In the genomic region with DNA sequence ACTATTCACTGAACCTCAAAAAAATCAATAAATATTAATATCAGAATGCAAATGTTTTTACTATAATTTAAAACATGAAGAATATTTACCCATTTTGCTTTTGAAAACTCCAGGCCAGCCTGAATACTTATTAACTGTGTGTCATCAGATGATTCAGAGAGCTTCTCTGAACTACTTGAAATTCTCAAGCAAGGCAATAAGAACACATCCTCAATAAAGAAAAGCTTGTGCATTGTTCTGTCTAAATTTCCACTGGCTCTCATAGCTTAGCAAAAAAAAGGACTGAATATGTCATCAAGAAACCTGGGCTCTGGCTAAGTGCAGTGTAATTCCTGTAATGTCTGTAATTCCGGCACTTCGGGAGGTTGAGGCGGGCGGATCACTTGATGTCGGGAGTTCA, we compare ENCODE assay signal across 34 cellular contexts.
DNase-seq lines count a peak whose midpoint lies in the region; ATAC-seq and TF ChIP-seq lines count a peak whose summit lies in the region.
"Had no signal": no experiment of that assay in that cellular context is flagged by ENCODE, and none has a peak within 500 bp of the region (broad histone marks: within the 10 kb centered on the region; RNA-seq: fewer than 3 reads in every experiment).

No MANE protein-coding gene starts in this region.

- H3K4me1 Mint-ChIP-seq in activated T-cell treated with anti-CD3 and anti-CD28 coated beads, Interleukin-2, amount 50 U/mL, for 24 hours (ENCODE audit: low read depth): peaks cover 26% of the 10 kb centered on the region
- H3K4me1 Mint-ChIP-seq: GM23338 had no signal

- no peak overlapping the region for H3K27ac ChIP-seq in GM23248
- peak overlapping the region; percentile 72 for H3K27ac ChIP-seq in VCaP
- H3K27ac ChIP-seq: BLaER1, cardiac muscle cell, PC-9, right atrium auricular region, thoracic aorta had no signal

- H3K4me2 ChIP-seq in GM23248 (ENCODE audit: unreplicated experiment): no peak overlapping the region
- H3K4me2 ChIP-seq: BLaER1, GM23338, PC-9 had no signal

- DNase-seq in AG08395 (ENCODE audit: low spot score) (peak; percentile 29), GM23248 (peak; percentile 62), foreskin melanocyte (peak; percentile 6), NCI-H2107 (lab: John Stamatoyannopoulos, UW) (no peak), HK-2 (ENCODE audit: unreplicated experiment) (no peak)
- DNase-seq in activated T-cell treated with anti-CD3 and anti-CD28 coated beads, Interleukin-2, amount 50 U/mL, for 24 hours: no peak
- DNase-seq: activated CD4-positive, alpha-beta T cell treated with anti-CD3 and anti-CD28 coated beads for 36 hours; activated CD8-positive, alpha-beta T cell treated with anti-CD3 and anti-CD28 coated beads for 36 hours; cortex of kidney; effector memory CD8-positive, alpha-beta T cell; erythroblast; GF-D8; head of caudate nucleus; kidney; naive B cell; NCI-H1436; NCI-H2081; NCI-H2227 treated with DMSO at 0.1 percent for 48 hours; NCI-H526; PC-9; SHP77; stimulated activated CD4-positive, alpha-beta T cell treated with anti-CD3 and anti-CD28 coated beads, Interleukin-1b, Interleukin-23, amount 100 ng/mL, for 48 hours; stimulated activated naive CD8-positive, alpha-beta T cell treated with anti-CD3 and anti-CD28 coated beads, Interleukin-15, Interleukin-2, amounts not matched to agents 100 U/mL and 50 U/mL, for 24 hours had no signal

- no peak overlapping the region for H3K4me3 Mint-ChIP-seq in activated T-cell treated with anti-CD3 and anti-CD28 coated beads, Interleukin-2, amount 50 U/mL, for 24 hours
- H3K4me3 Mint-ChIP-seq: activated CD4-positive, alpha-beta T cell treated with anti-CD3 and anti-CD28 coated beads for 36 hours; activated CD8-positive, alpha-beta T cell treated with anti-CD3 and anti-CD28 coated beads for 36 hours; effector memory CD8-positive, alpha-beta T cell; GM23338; mesothelial cell of epicardium; naive B cell; T-helper 2 cell treated with Interferon-gamma antibody and Interleukin-4, amounts not matched to agents 5 μg/mL and 100 μg/mL, for 36 hours had no signal

- H3K27me3 Mint-ChIP-seq in activated T-cell treated with anti-CD3 and anti-CD28 coated beads, Interleukin-2, amount 50 U/mL, for 24 hours: no peaks in the 10 kb centered on the region
- H3K27me3 Mint-ChIP-seq: activated CD4-positive, alpha-beta T cell treated with anti-CD3 and anti-CD28 coated beads for 36 hours; activated CD8-positive, alpha-beta T cell treated with anti-CD3 and anti-CD28 coated beads for 36 hours; effector memory CD8-positive, alpha-beta T cell had no signal

- H3K27ac Mint-ChIP-seq in activated T-cell treated with anti-CD3 and anti-CD28 coated beads, Interleukin-2, amount 50 U/mL, for 24 hours: no peak overlapping the region
- H3K27ac Mint-ChIP-seq: activated CD4-positive, alpha-beta T cell treated with anti-CD3 and anti-CD28 coated beads for 36 hours; activated CD8-positive, alpha-beta T cell treated with anti-CD3 and anti-CD28 coated beads for 36 hours; activated naive CD4-positive, alpha-beta T cell treated with anti-CD3 and anti-CD28 coated beads, Interleukin-2, amount 50 U/mL, for 72 hours; activated T-helper 2 cell treated with anti-CD3 and anti-CD28 coated beads, Interferon-gamma antibody, Interleukin-2, Interleukin-4, amounts not matched to agents 10 μg/mL and 5 μg/mL and 100 μg/mL, durations not matched to agents 14 hours and 24 hours and 36 hours; effector memory CD8-positive, alpha-beta T cell; GM23338; mesothelial cell of epicardium; T-helper 2 cell treated with Interferon-gamma antibody and Interleukin-4, amounts not matched to agents 5 μg/mL and 100 μg/mL, for 36 hours had no signal

- in situ Hi-C loops in GM23248 (cut with MboI): no loop called here

- H3K9me3 Mint-ChIP-seq in activated T-cell treated with anti-CD3 and anti-CD28 coated beads, Interleukin-2, amount 50 U/mL, for 24 hours: peaks cover 12% of the 10 kb centered on the region
- H3K9me3 Mint-ChIP-seq: effector memory CD8-positive, alpha-beta T cell; GM23338; naive B cell had no signal

- H2AFZ ChIP-seq in GM23248: 0 out of 2 replicates have a peak overlapping the region, but pooled peaks have one; percentile 7
- H2AFZ ChIP-seq: GM23338, PC-9 had no signal

- no peaks in the 10 kb centered on the region for H3F3A ChIP-seq in GM23248 (ENCODE audit: insufficient read depth)

- H3K36me3 Mint-ChIP-seq in activated T-cell treated with anti-CD3 and anti-CD28 coated beads, Interleukin-2, amount 50 U/mL, for 24 hours (ENCODE audit: low read depth): no peaks in the 10 kb centered on the region
- H3K36me3 Mint-ChIP-seq: naive B cell had no signal

- H3K9me3 ChIP-seq in GM23248 (ENCODE audit: low read depth): no peaks in the 10 kb centered on the region
- H3K9me3 ChIP-seq: right atrium auricular region, thoracic aorta had no signal

- H3K27me3 ChIP-seq in GM23248 (replicated peaks; ENCODE audit: insufficient read depth): no peaks in the 10 kb centered on the region
- H3K27me3 ChIP-seq: BLaER1, cardiac muscle cell, right atrium auricular region had no signal

- no peaks in the 10 kb centered on the region for H3K9me2 ChIP-seq in GM23248 (ENCODE audit: insufficient read depth)

- no peak for TF ChIP-seq CTCF in VCaP (conservative IDR thresholded peaks at IDR 0.05)

- H3K79me2 ChIP-seq in GM23248 (ENCODE audit: insufficient read depth): no peaks in the 10 kb centered on the region

- no peak overlapping the region for H3K4me3 ChIP-seq in GM23248
- H3K4me3 ChIP-seq: BLaER1, cardiac muscle cell, GM23338, PC-9, right atrium auricular region, thoracic aorta had no signal

- 92 to 94% methylated on average over 5 of the region's 5 CpGs for WGBS in GM23248 (ENCODE audit: low coverage in 1 of 2, low lambda C conversion rate in 2 of 2, missing lambda C conversion rate in 2 of 2), 2 experiments

- ATAC-seq in HG02798 (IDR thresholded peaks at IDR 0.05; ENCODE audit: poor library complexity, unreplicated experiment): no peak
- ATAC-seq: activated CD4-positive, alpha-beta T cell treated with anti-CD3 and anti-CD28 coated beads for 36 hours; activated CD8-positive, alpha-beta T cell treated with anti-CD3 and anti-CD28 coated beads for 36 hours; activated naive CD4-positive, alpha-beta T cell treated with anti-CD3 and anti-CD28 coated beads, Interleukin-2, amount 50 U/mL, for 72 hours; effector memory CD8-positive, alpha-beta T cell; GM23338; stimulated activated naive CD8-positive, alpha-beta T cell treated with anti-CD3 and anti-CD28 coated beads, Interleukin-15, Interleukin-2, amounts not matched to agents 100 U/mL and 50 U/mL, for 24 hours had no signal

- no peak overlapping the region for H3K9ac ChIP-seq in GM23248
- H3K9ac ChIP-seq: BLaER1 had no signal

- no peaks in the 10 kb centered on the region for H3K36me3 ChIP-seq in GM23248 (ENCODE audit: low read depth)
- H3K36me3 ChIP-seq: BLaER1, cardiac muscle cell, right atrium auricular region, thoracic aorta had no signal

- 0 out of 2 replicates have a peak, but pooled peaks cover 7% of the 10 kb centered on the region for H3K4me1 ChIP-seq in GM23248 (ENCODE audit: insufficient read depth)
- H3K4me1 ChIP-seq: BLaER1, right atrium auricular region had no signal

- H4K20me1 ChIP-seq in GM23248 (ENCODE audit: insufficient read depth): no peaks in the 10 kb centered on the region
- H4K20me1 ChIP-seq: BLaER1 had no signal

Comparison
In these comparisons a context has a peak if more than half of its experiments do, and no peak if none do; other contexts are left out.
1. DNase-seq: peak in AG08395 (single experiment), GM23248 (single experiment) and foreskin melanocyte (single experiment); none in NCI-H2107 (single experiment), HK-2 (single experiment) and activated T-cell treated with anti-CD3 and anti-CD28 coated beads, Interleukin-2, amount 50 U/mL, for 24 hours (single experiment).